Comparison of ENCODE assay signal across 11 cellular contexts in the genomic region with DNA sequence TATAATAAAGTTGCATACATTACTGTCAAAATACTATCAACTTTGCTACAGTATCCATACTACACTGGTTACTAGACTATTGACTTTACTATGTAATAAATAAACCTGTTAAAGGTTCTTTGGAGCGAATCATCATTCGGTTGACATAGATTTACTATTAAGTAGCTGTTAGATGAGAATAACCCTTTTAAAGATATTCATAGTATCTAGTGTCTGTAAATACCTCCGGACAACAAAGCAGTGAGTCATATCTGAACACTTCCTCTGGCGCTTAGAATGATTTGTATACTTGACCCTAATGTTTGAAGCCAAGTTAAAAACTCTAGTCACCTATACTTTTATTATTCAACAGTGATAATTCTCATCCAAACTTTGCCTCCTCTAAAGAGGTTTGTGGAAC.
DNase-seq lines count a peak whose midpoint lies in the region; ATAC-seq lines count a peak whose summit lies in the region.
"Had no signal": no experiment of that assay in that cellular context is flagged by ENCODE, and none has a peak within 500 bp of the region (broad histone marks: within the 10 kb centered on the region; RNA-seq: fewer than 3 reads in every experiment).

No MANE protein-coding gene starts in this region.

- no peak overlapping the region for H3K4me3 Mint-ChIP-seq in CD4-positive, alpha-beta memory T cell
- H3K4me3 Mint-ChIP-seq: activated naive CD4-positive, alpha-beta T cell treated with anti-CD3 and anti-CD28 coated beads for 36 hours; T-helper 17 cell had no signal

- H3K4me3 ChIP-seq in CD4-positive, alpha-beta memory T cell (ENCODE audit: low read length in 2 of 2): no peak overlapping the region

- POLR2A ChIA-PET in CD4-positive, alpha-beta memory T cell (lab: Charles Lee; ENCODE audit: partially characterized antibody): no interaction called here

- no peaks in the 10 kb centered on the region for H3K27me3 ChIP-seq in CD4-positive, alpha-beta memory T cell (ENCODE audit: insufficient read depth, low read length)

- H3K4me1 Mint-ChIP-seq in CD4-positive, alpha-beta memory T cell: no peaks in the 10 kb centered on the region
- H3K4me1 Mint-ChIP-seq: T-helper 17 cell had no signal

- no peaks in the 10 kb centered on the region for H3K9me3 Mint-ChIP-seq in CD4-positive, alpha-beta memory T cell
- H3K9me3 Mint-ChIP-seq: activated naive CD4-positive, alpha-beta T cell treated with anti-CD3 and anti-CD28 coated beads for 36 hours had no signal

- H3K27ac ChIP-seq in CD4-positive, alpha-beta memory T cell (ENCODE audit: low read depth, low read length): no peak overlapping the region

- intact Hi-C loops in CD4-positive, alpha-beta memory T cell (cut with micrococcal nuclease): no loop called here

- peak; percentile 78 for DNase-seq in SW480 (ENCODE audit: low spot score)
- DNase-seq in lung microvascular endothelial cell (ENCODE audit: low read depth in 2 of 2): peak; percentile 67 to 77
- no peak for DNase-seq in CD4-positive, alpha-beta memory T cell
- no peak for DNase-seq in HuH-7 (ENCODE audit: low spot score)
- no peak for DNase-seq in putamen (ENCODE audit: low spot score)
- DNase-seq: activated naive CD4-positive, alpha-beta T cell treated with anti-CD3 and anti-CD28 coated beads for 36 hours; GF-D8; T-helper 17 cell had no signal

- no peaks in the 10 kb centered on the region for H3K36me3 Mint-ChIP-seq in CD4-positive, alpha-beta memory T cell

- no peak overlapping the region for H3K27ac Mint-ChIP-seq in CD4-positive, alpha-beta memory T cell
- H3K27ac Mint-ChIP-seq: activated naive CD4-positive, alpha-beta T cell treated with anti-CD3 and anti-CD28 coated beads for 36 hours; T-helper 17 cell had no signal

- H3K9me3 ChIP-seq in CD4-positive, alpha-beta memory T cell (ENCODE audit: control insufficient read depth in 1 of 2, low read length in 2 of 2): no peaks in the 10 kb centered on the region

- CTCF ChIA-PET in CD4-positive, alpha-beta memory T cell (lab: Charles Lee; ENCODE audit: partially characterized antibody): no interaction called here

- H3K4me1 ChIP-seq in CD4-positive, alpha-beta memory T cell (ENCODE audit: insufficient read depth, low read length): no peaks in the 10 kb centered on the region

- ATAC-seq in GM18873 (IDR thresholded peaks at IDR 0.05; ENCODE audit: low FRiP score, unreplicated experiment) (peak; percentile 90), HG03066 (IDR thresholded peaks at IDR 0.05; ENCODE audit: low read depth, unreplicated experiment) (peak; percentile 59), GM19023 (IDR thresholded peaks at IDR 0.05; ENCODE audit: unreplicated experiment) (no peak)
- ATAC-seq: T-helper 17 cell had no signal

- H3K36me3 ChIP-seq in CD4-positive, alpha-beta memory T cell (ENCODE audit: insufficient read depth, low read length): no peaks in the 10 kb centered on the region

- no peaks in the 10 kb centered on the region for H3K27me3 Mint-ChIP-seq in CD4-positive, alpha-beta memory T cell

Comparison
In these comparisons a context has a peak if more than half of its experiments do, and no peak if none do; other contexts are left out.
1. DNase-seq: peak in SW480 (single experiment) and lung microvascular endothelial cell (2 of 2); none in CD4-positive, alpha-beta memory T cell (0 of 5), HuH-7 (single experiment) and putamen (single experiment).